1 cellular context compared by ENCODE assay signal in the genomic region with DNA sequence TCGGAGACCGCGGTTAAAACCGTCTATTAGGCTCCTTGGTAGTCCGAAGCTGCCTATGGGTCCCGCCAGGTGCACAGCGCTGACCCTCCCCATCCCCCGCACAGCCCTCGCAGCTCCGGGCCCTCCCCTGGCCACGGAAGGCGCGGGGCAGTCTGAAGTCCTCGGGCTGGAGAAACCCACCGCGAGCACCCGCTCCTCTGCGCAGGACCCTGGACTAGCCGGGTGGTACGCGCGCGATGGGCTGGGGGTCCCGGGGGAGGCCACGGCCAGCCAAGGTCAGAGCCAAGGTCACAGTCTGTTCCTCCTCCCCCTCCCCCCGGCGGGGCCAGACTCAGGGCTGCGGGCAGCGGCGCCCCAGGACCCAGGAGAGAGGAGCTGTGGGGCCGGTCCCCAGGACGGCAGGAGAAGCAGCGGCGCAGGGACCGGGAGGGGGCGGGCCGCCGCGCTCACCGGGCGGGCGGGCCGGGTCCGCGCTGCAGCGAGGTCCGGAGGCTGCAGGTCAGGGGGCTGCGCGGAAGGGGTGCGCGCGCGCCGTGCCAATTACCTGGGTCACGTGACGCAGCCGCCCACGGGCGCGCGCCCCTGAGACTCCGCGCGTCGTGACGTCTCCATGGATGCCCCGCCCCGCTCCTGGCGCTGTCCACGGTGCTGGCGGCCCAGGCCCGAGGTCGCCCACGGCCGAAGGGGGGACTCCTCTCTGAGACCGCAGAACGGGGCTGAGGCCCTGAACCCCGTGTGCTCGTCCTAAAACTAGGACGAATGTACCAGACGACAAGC.
TF ChIP-seq lines count a peak whose summit lies in the region.

Gene OGDHL, minus strand, starts transcription at position 535 of the 777 bp plus-strand sequence. CDS start 3,731 bp downstream, outside the sequence.

TF ChIP-seq in HepG2, 621 proteins besides CTCF, POLR2A, EP300 and RAD21 (continued from another document and continues in another):
- TF ChIP-seq ZNF687 (CRISPR knock-in tag; IDR thresholded peaks at IDR 0.05) (peak; percentile 72), ZNF597 (CRISPR knock-in tag; IDR thresholded peaks at IDR 0.05) (no peak), NR2C2 (CRISPR knock-in tag; IDR thresholded peaks at IDR 0.05; ENCODE audit: borderline replicate concordance) (peak; percentile 39; the same call in 1 of the 2 replicates), ZNF792 (CRISPR knock-in tag; IDR thresholded peaks at IDR 0.05) (peak; percentile 97), ZNF33B (CRISPR knock-in tag; IDR thresholded peaks at IDR 0.05) (peak; percentile 60; the same call in 1 of the 2 replicates), TRIM22 (IDR thresholded peaks at IDR 0.05) (no peak), ZNF530 (CRISPR knock-in tag; IDR thresholded peaks at IDR 0.05; ENCODE audit: low read depth) (0 out of 2 replicates have a peak, but pooled peaks have one; percentile 77), GTF2F1 (IDR thresholded peaks at IDR 0.05; ENCODE audit: low read length) (no peak), ZNF343 (CRISPR knock-in tag; IDR thresholded peaks at IDR 0.05) (no peak; the same call in 1 of the 2 replicates), ZNF33A (CRISPR knock-in tag; IDR thresholded peaks at IDR 0.05; ENCODE audit: borderline replicate concordance) (no peak), ZFP1 (CRISPR knock-in tag; IDR thresholded peaks at IDR 0.05) (peak; percentile 69; the same call in 1 of the 2 replicates), HOXA5 (CRISPR knock-in tag; IDR thresholded peaks at IDR 0.05) (peak; percentile 98), HHEX (CRISPR knock-in tag; IDR thresholded peaks at IDR 0.05) (no peak), RARG (CRISPR knock-in tag; IDR thresholded peaks at IDR 0.05; ENCODE audit: low read depth) (no peak), ZNF280B (CRISPR knock-in tag; IDR thresholded peaks at IDR 0.05; ENCODE audit: borderline replicate concordance) (peak; percentile 90), ZNF496 (CRISPR knock-in tag; IDR thresholded peaks at IDR 0.05; ENCODE audit: insufficient replicate concordance) (no peak), HNF4G (IDR thresholded peaks at IDR 0.05; ENCODE audit: borderline replicate concordance, low read depth, low read length) (no peak), HNF4G (CRISPR knock-in tag; IDR thresholded peaks at IDR 0.05; ENCODE audit: borderline replicate concordance, low read depth) (peak; percentile 60; the same call in 1 of the 2 replicates), BHLHE40 (IDR thresholded peaks at IDR 0.05; ENCODE audit: low read length) (peak; percentile 85), MIXL1 (CRISPR knock-in tag; IDR thresholded peaks at IDR 0.05) (peak; percentile 88), PHB2 (IDR thresholded peaks at IDR 0.05; ENCODE audit: partially characterized antibody) (no peak), NFIC (IDR thresholded peaks at IDR 0.05; ENCODE audit: low read length) (no peak), KDM5A (IDR thresholded peaks at IDR 0.05; ENCODE audit: borderline replicate concordance, low read length) (no peak), TGIF2 (CRISPR knock-in tag; IDR thresholded peaks at IDR 0.05) (peak; percentile 97), NONO (IDR thresholded peaks at IDR 0.05) (no peak), NONO (CRISPR knock-in tag; conservative IDR thresholded peaks at IDR 0.05) (peak; percentile 81; the same call in 1 of the 2 replicates), ZNF234 (CRISPR knock-in tag; conservative IDR thresholded peaks at IDR 0.05) (peak; percentile 81; the same call in 1 of the 2 replicates), POLR2G (IDR thresholded peaks at IDR 0.05; ENCODE audit: low read depth, low read length) (no peak; the same call in 1 of the 2 replicates), ZNF672 (CRISPR knock-in tag; IDR thresholded peaks at IDR 0.05) (peak; percentile 84; the same call in 1 of the 2 replicates), RBM22 (optimal IDR thresholded peaks at IDR 0.05; ENCODE audit: low read length) (no peak), PHF8 (CRISPR knock-in tag; IDR thresholded peaks at IDR 0.05) (peak; percentile 57; the same call in 1 of the 2 replicates), THAP11 (CRISPR knock-in tag; IDR thresholded peaks at IDR 0.05) (peak; percentile 76), ZNF766 (CRISPR knock-in tag; IDR thresholded peaks at IDR 0.05; ENCODE audit: borderline replicate concordance) (peak; percentile 86), ZNF781 (CRISPR knock-in tag; IDR thresholded peaks at IDR 0.05; ENCODE audit: borderline replicate concordance, not compliant biosample characterization) (peak; percentile 88), ZC3H4 (CRISPR knock-in tag; IDR thresholded peaks at IDR 0.05; ENCODE audit: borderline replicate concordance) (no peak), SPEN (CRISPR knock-in tag; IDR thresholded peaks at IDR 0.05; ENCODE audit: low read depth) (peak; percentile 92), ZKSCAN5 (CRISPR knock-in tag; IDR thresholded peaks at IDR 0.05) (no peak), SRY (CRISPR knock-in tag; IDR thresholded peaks at IDR 0.05) (peak; percentile 98)
- TF ChIP-seq, protein P1, sequence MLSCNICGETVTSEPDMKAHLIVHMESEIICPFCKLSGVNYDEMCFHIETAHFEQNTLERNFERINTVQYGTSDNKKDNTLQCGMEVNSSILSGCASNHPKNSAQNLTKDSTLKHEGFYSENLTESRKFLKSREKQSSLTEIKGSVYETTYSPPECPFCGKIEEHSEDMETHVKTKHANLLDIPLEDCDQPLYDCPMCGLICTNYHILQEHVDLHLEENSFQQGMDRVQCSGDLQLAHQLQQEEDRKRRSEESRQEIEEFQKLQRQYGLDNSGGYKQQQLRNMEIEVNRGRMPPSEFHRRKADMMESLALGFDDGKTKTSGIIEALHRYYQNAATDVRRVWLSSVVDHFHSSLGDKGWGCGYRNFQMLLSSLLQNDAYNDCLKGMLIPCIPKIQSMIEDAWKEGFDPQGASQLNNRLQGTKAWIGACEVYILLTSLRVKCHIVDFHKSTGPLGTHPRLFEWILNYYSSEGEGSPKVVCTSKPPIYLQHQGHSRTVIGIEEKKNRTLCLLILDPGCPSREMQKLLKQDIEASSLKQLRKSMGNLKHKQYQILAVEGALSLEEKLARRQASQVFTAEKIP (CRISPR knock-in tag; IDR thresholded peaks at IDR 0.05; ENCODE audit: borderline replicate concordance) = no peak
- TF ChIP-seq, protein P2, sequence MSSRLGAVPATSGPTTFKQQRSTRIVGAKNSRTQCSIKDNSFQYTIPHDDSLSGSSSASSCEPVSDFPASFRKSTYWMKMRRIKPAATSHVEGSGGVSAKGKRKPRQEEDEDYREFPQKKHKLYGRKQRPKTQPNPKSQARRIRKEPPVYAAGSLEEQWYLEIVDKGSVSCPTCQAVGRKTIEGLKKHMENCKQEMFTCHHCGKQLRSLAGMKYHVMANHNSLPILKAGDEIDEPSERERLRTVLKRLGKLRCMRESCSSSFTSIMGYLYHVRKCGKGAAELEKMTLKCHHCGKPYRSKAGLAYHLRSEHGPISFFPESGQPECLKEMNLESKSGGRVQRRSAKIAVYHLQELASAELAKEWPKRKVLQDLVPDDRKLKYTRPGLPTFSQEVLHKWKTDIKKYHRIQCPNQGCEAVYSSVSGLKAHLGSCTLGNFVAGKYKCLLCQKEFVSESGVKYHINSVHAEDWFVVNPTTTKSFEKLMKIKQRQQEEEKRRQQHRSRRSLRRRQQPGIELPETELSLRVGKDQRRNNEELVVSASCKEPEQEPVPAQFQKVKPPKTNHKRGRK (CRISPR knock-in tag; IDR thresholded peaks at IDR 0.05) = 0 out of 2 replicates have a peak, but pooled peaks have one; percentile 52
- TF ChIP-seq, protein P3, sequence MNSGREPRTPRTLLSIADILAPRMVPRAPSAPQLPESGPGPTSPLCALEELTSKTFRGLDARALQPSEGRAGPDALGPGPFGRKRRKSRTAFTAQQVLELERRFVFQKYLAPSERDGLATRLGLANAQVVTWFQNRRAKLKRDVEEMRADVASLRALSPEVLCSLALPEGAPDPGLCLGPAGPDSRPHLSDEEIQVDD (CRISPR knock-in tag; IDR thresholded peaks at IDR 0.05; ENCODE audit: borderline replicate concordance) = peak; percentile 86
- TF ChIP-seq, protein P4, sequence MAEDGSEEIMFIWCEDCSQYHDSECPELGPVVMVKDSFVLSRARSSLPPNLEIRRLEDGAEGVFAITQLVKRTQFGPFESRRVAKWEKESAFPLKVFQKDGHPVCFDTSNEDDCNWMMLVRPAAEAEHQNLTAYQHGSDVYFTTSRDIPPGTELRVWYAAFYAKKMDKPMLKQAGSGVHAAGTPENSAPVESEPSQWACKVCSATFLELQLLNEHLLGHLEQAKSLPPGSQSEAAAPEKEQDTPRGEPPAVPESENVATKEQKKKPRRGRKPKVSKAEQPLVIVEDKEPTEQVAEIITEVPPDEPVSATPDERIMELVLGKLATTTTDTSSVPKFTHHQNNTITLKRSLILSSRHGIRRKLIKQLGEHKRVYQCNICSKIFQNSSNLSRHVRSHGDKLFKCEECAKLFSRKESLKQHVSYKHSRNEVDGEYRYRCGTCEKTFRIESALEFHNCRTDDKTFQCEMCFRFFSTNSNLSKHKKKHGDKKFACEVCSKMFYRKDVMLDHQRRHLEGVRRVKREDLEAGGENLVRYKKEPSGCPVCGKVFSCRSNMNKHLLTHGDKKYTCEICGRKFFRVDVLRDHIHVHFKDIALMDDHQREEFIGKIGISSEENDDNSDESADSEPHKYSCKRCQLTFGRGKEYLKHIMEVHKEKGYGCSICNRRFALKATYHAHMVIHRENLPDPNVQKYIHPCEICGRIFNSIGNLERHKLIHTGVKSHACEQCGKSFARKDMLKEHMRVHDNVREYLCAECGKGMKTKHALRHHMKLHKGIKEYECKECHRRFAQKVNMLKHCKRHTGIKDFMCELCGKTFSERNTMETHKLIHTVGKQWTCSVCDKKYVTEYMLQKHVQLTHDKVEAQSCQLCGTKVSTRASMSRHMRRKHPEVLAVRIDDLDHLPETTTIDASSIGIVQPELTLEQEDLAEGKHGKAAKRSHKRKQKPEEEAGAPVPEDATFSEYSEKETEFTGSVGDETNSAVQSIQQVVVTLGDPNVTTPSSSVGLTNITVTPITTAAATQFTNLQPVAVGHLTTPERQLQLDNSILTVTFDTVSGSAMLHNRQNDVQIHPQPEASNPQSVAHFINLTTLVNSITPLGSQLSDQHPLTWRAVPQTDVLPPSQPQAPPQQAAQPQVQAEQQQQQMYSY (CRISPR knock-in tag; IDR thresholded peaks at IDR 0.05) = peak; percentile 75
- TF ChIP-seq, protein P5, sequence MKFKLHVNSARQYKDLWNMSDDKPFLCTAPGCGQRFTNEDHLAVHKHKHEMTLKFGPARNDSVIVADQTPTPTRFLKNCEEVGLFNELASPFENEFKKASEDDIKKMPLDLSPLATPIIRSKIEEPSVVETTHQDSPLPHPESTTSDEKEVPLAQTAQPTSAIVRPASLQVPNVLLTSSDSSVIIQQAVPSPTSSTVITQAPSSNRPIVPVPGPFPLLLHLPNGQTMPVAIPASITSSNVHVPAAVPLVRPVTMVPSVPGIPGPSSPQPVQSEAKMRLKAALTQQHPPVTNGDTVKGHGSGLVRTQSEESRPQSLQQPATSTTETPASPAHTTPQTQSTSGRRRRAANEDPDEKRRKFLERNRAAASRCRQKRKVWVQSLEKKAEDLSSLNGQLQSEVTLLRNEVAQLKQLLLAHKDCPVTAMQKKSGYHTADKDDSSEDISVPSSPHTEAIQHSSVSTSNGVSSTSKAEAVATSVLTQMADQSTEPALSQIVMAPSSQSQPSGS (CRISPR knock-in tag; IDR thresholded peaks at IDR 0.05) = peak; percentile 90
